10 cellular contexts compared by ENCODE assay signal in genomic region chr14:35525695-35526094, GRCh38. TPM values are rescaled to one million over a fixed set of nuclear protein-coding genes. Genes with fewer than 3 reads are reported as not detected.
"Had no signal": no experiment of that assay in that cellular context is flagged by ENCODE, and none has a peak within 500 bp of the region (broad histone marks: within the 10 kb centered on the region; RNA-seq: fewer than 3 reads in every experiment).

No MANE protein-coding gene starts in this region.

- H3K9me3 ChIP-seq: HAP-1 had no signal

- H3K9me3 Mint-ChIP-seq: HFFc6 had no signal

- H3K9ac ChIP-seq: GM23248 had no signal

- H3K4me1 ChIP-seq: HAP-1 had no signal

- H3K36me3 ChIP-seq: HAP-1 had no signal

- H2AFZ ChIP-seq: GM23248 had no signal

- FAIRE-seq: K562 had no signal

- H3K27ac Mint-ChIP-seq: HFFc6 had no signal

- DNase-seq: GM23248, GOT3, H7, HFFc6, IMR-90 had no signal

- H3K27ac ChIP-seq: GM23248, HL-60 had no signal

- ATAC-seq: HCT116, K562 had no signal

- H3K4me3 Mint-ChIP-seq: HFFc6 had no signal

- H3K4me3 ChIP-seq: GM23248, HAP-1, K562 had no signal

RNA-seq across cellular contexts. Expression of gene INSM2, which starts 8.3 kb away (rescaled TPM):
- total RNA-seq: GM23248, H4, H7, HFFc6, IMR-90, K562 had no signal
- polyA plus RNA-seq: GM23248, IMR-90, K562 had no signal
